Comparison of ENCODE assay signal across 12 cellular contexts in genomic region chr1:171221665-171222591, GRCh38. TPM values are rescaled to one million over a fixed set of nuclear protein-coding genes. Genes with fewer than 3 reads are reported as not detected.
DNase-seq lines count a peak whose midpoint lies in the region; ATAC-seq and TF ChIP-seq lines count a peak whose summit lies in the region.
"Had no signal": no experiment of that assay in that cellular context is flagged by ENCODE, and none has a peak within 500 bp of the region (broad histone marks: within the 10 kb centered on the region; RNA-seq: fewer than 3 reads in every experiment).

No MANE protein-coding gene starts in this region.

- DNase-seq in H4 (ENCODE audit: low spot score) (peak; percentile 34), astrocyte of the cerebellum (ENCODE audit: low read depth) (peak; percentile 72), right atrium auricular region (ENCODE audit: low spot score) (no peak), renal cortical epithelial cell (ENCODE audit: low read depth) (peak; percentile 34), T-helper 9 cell (no peak), thyroid gland (no peak), caudate nucleus (lab: John Stamatoyannopoulos, UW) (no peak)
- DNase-seq: CD4-positive, CD25-positive, alpha-beta regulatory T cell; mucosa of descending colon; NCI-H510A treated with DMSO at 0.1 percent for 48 hours had no signal

- H3K4me1 ChIP-seq in right atrium auricular region (peaks cover 0 to 38% of the 10 kb centered on the region in 2 donors), thyroid gland (no peaks in the 10 kb centered on the region)

- H3K9me3 ChIP-seq in right atrium auricular region (no peaks in the 10 kb centered on the region), thyroid gland (no peaks in the 10 kb centered on the region)
- H3K9me3 ChIP-seq: mucosa of descending colon had no signal

- TF ChIP-seq POLR2A in thyroid gland (IDR thresholded peaks at IDR 0.05): no peak

- H3K4me3 ChIP-seq in astrocyte of the cerebellum (ENCODE audit: low read depth, low read length) (no peak overlapping the region), right atrium auricular region (no peak overlapping the region), thyroid gland (replicated peaks in 1 of 3) (no peak overlapping the region)
- H3K4me3 ChIP-seq: mucosa of descending colon had no signal

- H3K27ac ChIP-seq in right atrium auricular region (peak overlapping the region; percentile 3 to 44), thyroid gland (peak overlapping the region in 1 of 3 donors; percentile 46), caudate nucleus (ENCODE audit: low read depth, low read length) (no peak overlapping the region)
- H3K27ac ChIP-seq: cardiac muscle cell had no signal

- H3K36me3 ChIP-seq in right atrium auricular region: no peaks in the 10 kb centered on the region
- no peaks in the 10 kb centered on the region for H3K36me3 ChIP-seq in thyroid gland
- H3K36me3 ChIP-seq: cardiac muscle cell had no signal

- in situ Hi-C loops in astrocyte of the cerebellum (cut with HindIII; ENCODE audit: low sequenced_read_pairs): no loop called here

- TF ChIP-seq CTCF in astrocyte of the cerebellum (IDR thresholded peaks at IDR 0.05; ENCODE audit: low read depth, low read length, missing control alignments) (no peak), right atrium auricular region (IDR thresholded peaks at IDR 0.05) (no peak), thyroid gland (IDR thresholded peaks at IDR 0.05) (no peak)

- no peaks in the 10 kb centered on the region for H3K27me3 ChIP-seq in right atrium auricular region
- no peaks in the 10 kb centered on the region for H3K27me3 ChIP-seq in thyroid gland
- H3K27me3 ChIP-seq: cardiac muscle cell had no signal

- 72 to 78% methylated on average over 5 of the region's 5 CpGs for WGBS in thyroid gland, 2 donors

- ATAC-seq in HG02973 (IDR thresholded peaks at IDR 0.05; ENCODE audit: unreplicated experiment): no peak
- ATAC-seq: mucosa of descending colon had no signal

- intact Hi-C loops in thyroid gland (cut with DNase I): no loop called here

RNA-seq across cellular contexts. Expression of gene FMO1, which starts 26.4 kb away (rescaled TPM):
- total RNA-seq in H4 (2014; rRNA removed; shearing (Covaris generic)): 0.06 TPM in 1 of 2 replicates, not detected in the other
- total RNA-seq in right atrium auricular region (under 1 TPM; 0.37 to 0.47 TPM), renal cortical epithelial cell (0.45 and 0.87 TPM in 2 replicates), thyroid gland (1 to 10 TPM in 3 of 4 donors, under 1 TPM in 1; 0.81 to 6.9 (median 2.9) TPM)
- total RNA-seq: cardiac muscle cell; CD4-positive, CD25-positive, alpha-beta regulatory T cell; mucosa of descending colon had no signal

RNA-seq across cellular contexts. Expression of gene FMO2, which starts 36.8 kb away (rescaled TPM):
- total RNA-seq in H4 (2014; rRNA removed; shearing (Covaris generic)): not detected in 2 replicates
- total RNA-seq in right atrium auricular region (10 to 100 TPM; 28.4 to 66.6 TPM), renal cortical epithelial cell (not detected in 2 replicates), thyroid gland (100 to 1,000 TPM in 1 of 4 donors, 10 to 100 TPM in 3; 13.8 to 128 (median 14.5) TPM)
- total RNA-seq: cardiac muscle cell; CD4-positive, CD25-positive, alpha-beta regulatory T cell had no signal

Comparison
In these comparisons a context has a peak if more than half of its experiments do, and no peak if none do; other contexts are left out.
1. DNase-seq: peak in H4 (single experiment), astrocyte of the cerebellum (single experiment) and renal cortical epithelial cell (single experiment); none in right atrium auricular region (single experiment), T-helper 9 cell (single experiment), thyroid gland (0 of 2) and caudate nucleus (0 of 61).
2. RNA of gene FMO2, which starts 36.8 kb away (total RNA-seq): 28.4 to 66.6 TPM in right atrium auricular region and 13.8 to 128 TPM in thyroid gland; not detected in H4 and not detected in renal cortical epithelial cell; every median in the first group is over 10 times any median in the second.